ENCODE assay signal across 8 cellular contexts in genomic region chr1:150613061-150613920, GRCh38. TPM values are rescaled to one million over a fixed set of nuclear protein-coding genes. Genes with fewer than 3 reads are reported as not detected.
DNase-seq lines count a peak whose midpoint lies in the region; ATAC-seq and TF ChIP-seq lines count a peak whose summit lies in the region.

No MANE protein-coding gene starts in this region.

- H3K4me1 Mint-ChIP-seq in activated naive CD8-positive, alpha-beta T cell (ENCODE audit: low read depth), result peaks cover 60% of the 10 kb centered on the region

- H3K27me3 ChIP-seq in spleen (replicated peaks in 1 of 7), result no peaks in the 10 kb centered on the region

- ATAC-seq in HG03095 (IDR thresholded peaks at IDR 0.05; ENCODE audit: unreplicated experiment) (peak; percentile 45), left cardiac atrium (peak; percentile 66 to 68), GM18519 (IDR thresholded peaks at IDR 0.05; ENCODE audit: low FRiP score, unreplicated experiment) (no peak)

- WGBS in spleen, 5 donors, result 28 to 44% (median 36%) methylated on average over 12 of the region's 12 CpGs

- peak in 1 of 11 experiments; percentile 14 for TF ChIP-seq CTCF in spleen (IDR thresholded peaks at IDR 0.05 in 8 of 11, conservative IDR thresholded peaks at IDR 0.05 in 3 of 11)

- peaks cover 12% of the 10 kb centered on the region for H3K36me3 Mint-ChIP-seq in activated naive CD8-positive, alpha-beta T cell

- H3K27ac Mint-ChIP-seq in activated naive CD8-positive, alpha-beta T cell, result peak overlapping the region; percentile 93

- no peaks in the 10 kb centered on the region for H3K9me3 ChIP-seq in spleen

- H3K9me3 Mint-ChIP-seq in activated naive CD8-positive, alpha-beta T cell (ENCODE audit: low read depth), result no peaks in the 10 kb centered on the region

- intact Hi-C loops in left cardiac atrium (cut with DNase I), result no loop called here
- intact Hi-C loops in spleen (cut with DNase I; ENCODE audit: low total_unique reads), result no loop called here

- DNase-seq in GM04504 (ENCODE audit: low read depth) (peak; percentile 55), left cardiac atrium (peak; percentile 45), spleen (no peak), NCI-H446 (lab: John Stamatoyannopoulos, UW) (no peak)

- H3K4me3 ChIP-seq in spleen, result peak overlapping the region in 2 of 8 donors; percentile 8 to 59

- H3K27me3 Mint-ChIP-seq in activated naive CD8-positive, alpha-beta T cell, result no peaks in the 10 kb centered on the region

- H3K36me3 ChIP-seq in spleen, result peaks cover 0 to 40% (median 13%) of the 10 kb centered on the region in 6 donors

- H3K4me3 Mint-ChIP-seq in activated naive CD8-positive, alpha-beta T cell, result peak overlapping the region; percentile 74

- peak overlapping the region; percentile 61 to 97 (median 90) for H3K27ac ChIP-seq in spleen

- no peak for TF ChIP-seq POLR2A in spleen (IDR thresholded peaks at IDR 0.05)

- peaks cover 25 to 91% (median 66%) of the 10 kb centered on the region in 6 donors for H3K4me1 ChIP-seq in spleen

TF ChIP-seq in PFSK-1, 5 proteins besides CTCF, POLR2A, EP300 and RAD21:
- TF ChIP-seq SIN3A (IDR thresholded peaks at IDR 0.05; ENCODE audit: borderline replicate concordance, insufficient read depth, low read length) (peak; percentile 73; the same call in 1 of the 2 replicates), TAF1 (IDR thresholded peaks at IDR 0.05; ENCODE audit: borderline replicate concordance, insufficient read depth, low read length) (no peak), FOXP2 (optimal IDR thresholded peaks at IDR 0.05; ENCODE audit: borderline replicate concordance, extremely low read depth, extremely low read length, insufficient read depth) (no peak), REST (IDR thresholded peaks at IDR 0.05; ENCODE audit: insufficient read depth in 1 of 2, low read depth in 2 of 2, low read length in 2 of 2) (no peak), POLR2AphosphoS5 (IDR thresholded peaks at IDR 0.05; ENCODE audit: low read depth, low read length) (peak; percentile 40)

RNA-seq across cellular contexts. Expression of gene ENSA, which starts 16.1 kb away (rescaled TPM):
- polyA plus RNA-seq in PFSK-1 (2012; ENCODE audit: insufficient read length, low read depth), result 121 TPM
- total RNA-seq in left cardiac atrium (100 to 1,000 TPM; 115 to 125 TPM), spleen (100 to 1,000 TPM in 6 of 7 donors, 10 to 100 TPM in 1; 97.0 to 153 (median 135) TPM)
- 100 to 1,000 TPM in 2 of 3 donors, 10 to 100 TPM in 1; 96.3 to 127 (median 107) TPM for polyA plus RNA-seq in spleen

RNA-seq across cellular contexts. Expression of gene MCL1, which starts 33.9 kb away (rescaled TPM):
- polyA plus RNA-seq in PFSK-1 (2012; ENCODE audit: insufficient read length, low read depth), result 97.0 TPM
- total RNA-seq in left cardiac atrium, result 100 to 1,000 TPM; 103 to 146 TPM
- total RNA-seq in spleen, result 100 to 1,000 TPM; 261 to 435 (median 336) TPM
- 100 to 1,000 TPM in 1 of 3 donors, 10 to 100 TPM in 2; 75.8 to 118 (median 85.9) TPM for polyA plus RNA-seq in spleen

Comparison
In these comparisons a context has a peak if more than half of its experiments do, and no peak if none do; other contexts are left out.
1. DNase-seq: peak in GM04504 (single experiment) and left cardiac atrium (single experiment); none in spleen (single experiment) and NCI-H446 (0 of 2).